In genomic region chr1:145962157-145963102, GRCh38 we compare ENCODE assay signal across 8 cellular contexts. TPM values are rescaled to one million over a fixed set of nuclear protein-coding genes. Genes with fewer than 3 reads are reported as not detected.
DNase-seq lines count a peak whose midpoint lies in the region; ATAC-seq and TF ChIP-seq lines count a peak whose summit lies in the region.

No MANE protein-coding gene starts in this region.

- no peaks in the 10 kb centered on the region for H3K27me3 ChIP-seq in A673 (replicated peaks; ENCODE audit: insufficient read depth, low read depth, low read length, poor library complexity)

- H3K9me3 Mint-ChIP-seq in endothelial cell (ENCODE audit: unreplicated experiment) (no peaks in the 10 kb centered on the region), naive B cell (no peaks in the 10 kb centered on the region), type B pancreatic cell (no peaks in the 10 kb centered on the region)

- no peaks in the 10 kb centered on the region for H3K36me3 ChIP-seq in A673 (ENCODE audit: insufficient read depth, low read length, poor library complexity, severe bottlenecking)
- H3K36me3 ChIP-seq in HEK293 (ENCODE audit: control insufficient read depth in 2 of 2, insufficient read depth in 1 of 2, low read length in 2 of 2): no peaks in the 10 kb centered on the region

- H3K27me3 Mint-ChIP-seq in endothelial cell (ENCODE audit: unreplicated experiment) (peaks cover 29% of the 10 kb centered on the region), naive B cell (no peaks in the 10 kb centered on the region), type B pancreatic cell (peaks cover 60% of the 10 kb centered on the region)

- H3K4me3 Mint-ChIP-seq in endothelial cell (ENCODE audit: unreplicated experiment): peak overlapping the region; percentile 93
- peak overlapping the region; percentile 92 to 99 (median 98) for H3K4me3 Mint-ChIP-seq in naive B cell
- H3K4me3 Mint-ChIP-seq in type B pancreatic cell: peak overlapping the region; percentile 92

- intact Hi-C loops in A673 (cut with micrococcal nuclease; ENCODE audit: unreplicated experiment): loop anchor here (5.0 kb wide), 1 partner anchor 35 kb away; the partner anchor contains the start of gene RBM8A

- peaks cover 2% of the 10 kb centered on the region for H3K9me3 ChIP-seq in A673 (ENCODE audit: low read depth, low read length, poor library complexity, severe bottlenecking)
- H3K9me3 ChIP-seq in HEK293 (ENCODE audit: control insufficient read depth, insufficient read depth, low read depth, low read length): no peaks in the 10 kb centered on the region

- H3K36me3 Mint-ChIP-seq in endothelial cell (ENCODE audit: low read depth, unreplicated experiment) (peaks cover 4% of the 10 kb centered on the region), naive B cell (peaks cover 0 to 1% of the 10 kb centered on the region in 2 donors), type B pancreatic cell (no peaks in the 10 kb centered on the region)

- CTCF ChIA-PET in A673 (lab: Charles Lee) (no interaction called here), HEK293 (lab: Yijun Ruan, JAX) (interaction anchor here (0.5 to 2.1 kb wide), 6 partner anchors 17 to 70 kb away, joined by 3 to 6 read pairs (median 3); partner anchors contain the start of gene ITGA10)

- ATAC-seq in naive B cell (ENCODE audit: low read depth in 2 of 2) (no peak), GM19328 (IDR thresholded peaks at IDR 0.05; ENCODE audit: unreplicated experiment) (no peak), HG03521 (IDR thresholded peaks at IDR 0.05; ENCODE audit: unreplicated experiment) (no peak)

- POLR2A ChIA-PET in A673 (lab: Charles Lee; ENCODE audit: low non-redundant PET): no interaction called here
- POLR2A ChIA-PET in HEK293 (lab: Yijun Ruan, JAX): interaction anchor here (0.6 to 4.1 kb wide), 6 partner anchors 17 to 103 kb away, joined by 3 to 39 read pairs (median 19); partner anchors contain the start of genes PEX11B, PIAS3 and RBM8A

- peak; percentile 54 for DNase-seq in A673 (ENCODE audit: low spot score)
- peak; percentile 46 to 53 for DNase-seq in activated CD4-positive, alpha-beta T cell treated with anti-CD3 and anti-CD28 coated beads, Interleukin-2, amount 50 U/mL, for 48 hours
- DNase-seq in endothelial cell (ENCODE audit: low spot score): no peak
- DNase-seq in naive B cell: no peak
- no peak for DNase-seq in type B pancreatic cell (ENCODE audit: extremely low spot score, unreplicated experiment)

- H3K27ac Mint-ChIP-seq in endothelial cell (ENCODE audit: unreplicated experiment) (no peak overlapping the region), naive B cell (peak overlapping the region in 4 of 6 donors; percentile 36 to 89 (median 50)), type B pancreatic cell (peak overlapping the region; percentile 70)

- H3K27ac ChIP-seq in A673 (ENCODE audit: low read depth, low read length, poor library complexity, severe bottlenecking) (peak overlapping the region; percentile 0), HEK293 (ENCODE audit: extremely low read depth, low read depth, low read length) (no peak overlapping the region; the same call in 1 of the 2 replicates)

- no TSS peak for BruUV-seq in A673 (replicated peaks; lab: Mats Ljungman, UMichigan)

- TF ChIP-seq CTCF in A673 (conservative IDR thresholded peaks at IDR 0.05; ENCODE audit: low read depth, low read length): no peak
- TF ChIP-seq CTCF in HEK293 (tag by site-specific recombination; IDR thresholded peaks at IDR 0.05): no peak
- no peak for TF ChIP-seq CTCF in endothelial cell (IDR thresholded peaks at IDR 0.05; ENCODE audit: unreplicated experiment)
- no peak for TF ChIP-seq CTCF in type B pancreatic cell (conservative IDR thresholded peaks at IDR 0.05)

- H3K4me3 ChIP-seq in A673 (ENCODE audit: low read depth, low read length, poor library complexity, severe bottlenecking): peak overlapping the region; percentile 71
- H3K4me3 ChIP-seq in HEK293 (ENCODE audit: low read depth, low read length): peak overlapping the region; percentile 28

- H3K4me1 Mint-ChIP-seq in endothelial cell (ENCODE audit: unreplicated experiment) (peaks cover 44% of the 10 kb centered on the region), naive B cell (peaks cover 61 to 74% (median 65%) of the 10 kb centered on the region in 3 donors), type B pancreatic cell (ENCODE audit: unreplicated experiment) (peaks cover 39% of the 10 kb centered on the region)

- H3K4me1 ChIP-seq in A673 (ENCODE audit: insufficient read depth, low read length, poor library complexity, severe bottlenecking) (peaks cover 33% of the 10 kb centered on the region), HEK293 (ENCODE audit: control insufficient read depth, insufficient read depth, low read length) (peaks cover 12% of the 10 kb centered on the region)

TF ChIP-seq in HEK293, 187 proteins besides CTCF, POLR2A, EP300 and RAD21 (continues in another document):
- no peak for TF ChIP-seq ZSCAN5A (tag by site-specific recombination; IDR thresholded peaks at IDR 0.05)
- TF ChIP-seq ZNF654 (tag by site-specific recombination; IDR thresholded peaks at IDR 0.05; ENCODE audit: low read depth): no peak
- TF ChIP-seq INSM2 (tag by site-specific recombination; IDR thresholded peaks at IDR 0.05): 0 out of 2 replicates have a peak, but pooled peaks have one; percentile 11
- peak; percentile 93 for TF ChIP-seq ZBTB48 (tag by site-specific recombination; IDR thresholded peaks at IDR 0.05)
- peak; percentile 31; the same call in 1 of the 2 replicates for TF ChIP-seq GLIS1 (tag by site-specific recombination; IDR thresholded peaks at IDR 0.05)
- TF ChIP-seq ZFHX2 (tag by site-specific recombination; conservative IDR thresholded peaks at IDR 0.05): peak; percentile 70

RNA-seq across cellular contexts. Expression of gene ANKRD34A, which starts 1.9 kb away (rescaled TPM):
- total RNA-seq in A673 (2021) (1.6 and 2.2 TPM in 2 replicates), endothelial cell (ENCODE audit: unreplicated experiment) (0.56 TPM), type B pancreatic cell (ENCODE audit: low replicate concordance) (0.12 and 0.94 TPM in 2 replicates)
- under 1 TPM in 2 of 6 donors, not detected in 4; 0.15 to 0.27 TPM for polyA plus RNA-seq in naive B cell (ENCODE audit: low read depth in 6 of 6)

RNA-seq across cellular contexts. Expression of gene POLR3GL, which starts 2.1 kb away (rescaled TPM):
- total RNA-seq in A673 (2021): 8.5 and 11.6 TPM in 2 replicates
- 12.4 TPM for total RNA-seq in endothelial cell (ENCODE audit: unreplicated experiment)
- 100 to 1,000 TPM in 1 of 6 donors, 10 to 100 TPM in 5; 79.5 to 202 (median 91.7) TPM for polyA plus RNA-seq in naive B cell (ENCODE audit: low read depth in 6 of 6)
- 8.5 and 14.1 TPM in 2 replicates for total RNA-seq in type B pancreatic cell (ENCODE audit: low replicate concordance)

RNA-seq across cellular contexts. Expression of gene LIX1L, which starts 4.6 kb away (rescaled TPM):
- total RNA-seq in A673 (2021) (39.6 and 40.1 TPM in 2 replicates), endothelial cell (ENCODE audit: unreplicated experiment) (83.3 TPM), type B pancreatic cell (ENCODE audit: low replicate concordance) (2.4 and 24.2 TPM in 2 replicates)
- polyA plus RNA-seq in naive B cell (ENCODE audit: low read depth in 6 of 6): 10 to 100 TPM; 10.6 to 14.2 (median 12.7) TPM

RNA-seq across cellular contexts. Expression of gene TXNIP, which starts 33.9 kb away (rescaled TPM):
- 27.3 and 36.4 TPM in 2 replicates for total RNA-seq in A673 (2021)
- total RNA-seq in endothelial cell (ENCODE audit: unreplicated experiment): 107 TPM
- 1,000 to 10,000 TPM; 2,524 to 6,933 (median 5,735) TPM for polyA plus RNA-seq in naive B cell (ENCODE audit: low read depth in 6 of 6)
- total RNA-seq in type B pancreatic cell (ENCODE audit: low replicate concordance): 88.8 and 96.7 TPM in 2 replicates

RNA-seq across cellular contexts. Expression of gene RBM8A, which starts 35.1 kb away (rescaled TPM):
- total RNA-seq in A673 (2021) (255 and 276 TPM in 2 replicates), endothelial cell (ENCODE audit: unreplicated experiment) (213 TPM), type B pancreatic cell (ENCODE audit: low replicate concordance) (118 and 160 TPM in 2 replicates)
- 100 to 1,000 TPM; 140 to 220 (median 158) TPM for polyA plus RNA-seq in naive B cell (ENCODE audit: low read depth in 6 of 6)

Comparison
In these comparisons a context has a peak if more than half of its experiments do, and no peak if none do; other contexts are left out.
1. DNase-seq: peak in A673 (single experiment) and activated CD4-positive, alpha-beta T cell treated with anti-CD3 and anti-CD28 coated beads, Interleukin-2, amount 50 U/mL, for 48 hours (2 of 2); none in endothelial cell (single experiment), naive B cell (single experiment) and type B pancreatic cell (single experiment).
2. Peak in every context shown above with its lines, with median percentiles within 50 percentile points of each other: H3K4me3 Mint-ChIP-seq.